Comparison of ENCODE assay signal across 3 cellular contexts in genomic region chr19:23304238-23304637, GRCh38.
A peak's percentile ranks its signal among the peaks of the same experiment; 100 is the strongest.
TF ChIP-seq lines count a peak whose summit lies in the region.

No MANE protein-coding gene starts in this region.

TF ChIP-seq in HepG2, 621 proteins besides CTCF, POLR2A, EP300 and RAD21:
- TF ChIP-seq PCBP2 (optimal IDR thresholded peaks at IDR 0.05; ENCODE audit: low read depth, low read length, poor library complexity, severe bottlenecking) (no peak), MXD4 (CRISPR knock-in tag; IDR thresholded peaks at IDR 0.05) (no peak), ZBTB44 (CRISPR knock-in tag; IDR thresholded peaks at IDR 0.05) (no peak), CENPX (CRISPR knock-in tag; IDR thresholded peaks at IDR 0.05) (no peak), ZNF564 (CRISPR knock-in tag; IDR thresholded peaks at IDR 0.05) (no peak), MAFF (IDR thresholded peaks at IDR 0.05; ENCODE audit: low read depth, low read length) (0 out of 2 replicates have a peak, but pooled peaks have one; percentile 1), REXO4 (CRISPR knock-in tag; IDR thresholded peaks at IDR 0.05; ENCODE audit: borderline replicate concordance) (no peak), SATB2 (CRISPR knock-in tag; IDR thresholded peaks at IDR 0.05) (no peak), MAFK (conservative IDR thresholded peaks at IDR 0.05 in 1 of 2, IDR thresholded peaks at IDR 0.05 in 1 of 2; ENCODE audit: low read length in 2 of 2) (peak; percentile 28 to 50; a peak in 3 of 4 replicates), FOXA1 (IDR thresholded peaks at IDR 0.05) (no peak), FOXA1 (CRISPR knock-in tag; IDR thresholded peaks at IDR 0.05) (no peak), TGIF2 (CRISPR knock-in tag; IDR thresholded peaks at IDR 0.05) (no peak), HNRNPUL1 (IDR thresholded peaks at IDR 0.05; ENCODE audit: low read depth, low read length) (no peak), HCFC1 (IDR thresholded peaks at IDR 0.05; ENCODE audit: low read depth, low read length) (no peak), NFE2L2 (IDR thresholded peaks at IDR 0.05; ENCODE audit: low read length) (peak; percentile 84), ZFP36L2 (CRISPR knock-in tag; IDR thresholded peaks at IDR 0.05) (no peak), EED (CRISPR knock-in tag; IDR thresholded peaks at IDR 0.05) (no peak)
- TF ChIP-seq, protein P1, sequence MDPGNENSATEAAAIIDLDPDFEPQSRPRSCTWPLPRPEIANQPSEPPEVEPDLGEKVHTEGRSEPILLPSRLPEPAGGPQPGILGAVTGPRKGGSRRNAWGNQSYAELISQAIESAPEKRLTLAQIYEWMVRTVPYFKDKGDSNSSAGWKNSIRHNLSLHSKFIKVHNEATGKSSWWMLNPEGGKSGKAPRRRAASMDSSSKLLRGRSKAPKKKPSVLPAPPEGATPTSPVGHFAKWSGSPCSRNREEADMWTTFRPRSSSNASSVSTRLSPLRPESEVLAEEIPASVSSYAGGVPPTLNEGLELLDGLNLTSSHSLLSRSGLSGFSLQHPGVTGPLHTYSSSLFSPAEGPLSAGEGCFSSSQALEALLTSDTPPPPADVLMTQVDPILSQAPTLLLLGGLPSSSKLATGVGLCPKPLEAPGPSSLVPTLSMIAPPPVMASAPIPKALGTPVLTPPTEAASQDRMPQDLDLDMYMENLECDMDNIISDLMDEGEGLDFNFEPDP (CRISPR knock-in tag; conservative IDR thresholded peaks at IDR 0.05) = no peak

TF ChIP-seq in IMR-90, 13 proteins besides CTCF, POLR2A, EP300 and RAD21:
- TF ChIP-seq FOS (IDR thresholded peaks at IDR 0.05; ENCODE audit: low read depth, low read length) = no peak
- peak; percentile 86 for TF ChIP-seq NFE2L2 (IDR thresholded peaks at IDR 0.05; ENCODE audit: low read depth, low read length)

TF ChIP-seq in K562, 482 proteins besides CTCF, POLR2A, EP300 and RAD21:
- TF ChIP-seq BHLHE40 (IDR thresholded peaks at IDR 0.05; ENCODE audit: low read length) = no peak
- TF ChIP-seq NFE2L1 (tag; IDR thresholded peaks at IDR 0.05; ENCODE audit: borderline replicate concordance, low read depth) = 0 out of 2 replicates have a peak, but pooled peaks have one; percentile 13
- TF ChIP-seq MAFF (IDR thresholded peaks at IDR 0.05; ENCODE audit: low read length) = 0 out of 2 replicates have a peak, but pooled peaks have one; percentile 5
